7 cellular contexts compared by ENCODE assay signal in genomic region chr3:30607032-30607833, GRCh38. TPM values are rescaled to one million over a fixed set of nuclear protein-coding genes. Genes with fewer than 3 reads are reported as not detected.
DNase-seq lines count a peak whose midpoint lies in the region; ATAC-seq and TF ChIP-seq lines count a peak whose summit lies in the region.

No MANE protein-coding gene starts in this region.

- H3K4me1 ChIP-seq in Peyer's patch (peaks cover 0 to 29% (median 11%) of the 10 kb centered on the region in 4 donors), trophoblast cell (ENCODE audit: control insufficient read depth in 1 of 2, insufficient read depth in 2 of 2, low read length in 2 of 2) (peaks cover 2 to 12% of the 10 kb centered on the region in 2 experiments), vagina (peaks cover 19% of the 10 kb centered on the region)

- peak overlapping the region; percentile 62 for H2AFZ ChIP-seq in trophoblast cell (ENCODE audit: insufficient read depth, low read length, poor library complexity)

- H3K18ac ChIP-seq in trophoblast cell (ENCODE audit: low read length) = peak overlapping the region; percentile 84

- H3K79me1 ChIP-seq in trophoblast cell (ENCODE audit: low read length) = peaks cover 17% of the 10 kb centered on the region

- no peak overlapping the region for H2BK12ac ChIP-seq in trophoblast cell (ENCODE audit: low read length)

- TF ChIP-seq POLR2A in Peyer's patch (IDR thresholded peaks at IDR 0.05) (peak; percentile 51 to 52), vagina (IDR thresholded peaks at IDR 0.05) (peak in 1 of 2 donors; percentile 26)

- H3K27ac Mint-ChIP-seq in glutamatergic neuron (ENCODE audit: unreplicated experiment) = no peak overlapping the region

- H3K4ac ChIP-seq in trophoblast cell (ENCODE audit: low read depth, low read length) = peak overlapping the region; percentile 84

- peak overlapping the region; percentile 95 for H3K9ac ChIP-seq in trophoblast cell (ENCODE audit: low read length)

- H3K23ac ChIP-seq in trophoblast cell (ENCODE audit: low read length) = no peak overlapping the region

- intact Hi-C loops in vagina (cut with DNase I) = loop anchor here (10.0 kb wide), 1 partner anchor 82 kb away; no protein-coding TSS in a partner anchor

- H3K79me2 ChIP-seq in trophoblast cell (ENCODE audit: control insufficient read depth, insufficient read depth, low read length, poor library complexity) = peaks cover 18% of the 10 kb centered on the region

- TF ChIP-seq CTCF in Peyer's patch (IDR thresholded peaks at IDR 0.05) (no peak), glutamatergic neuron (IDR thresholded peaks at IDR 0.05; ENCODE audit: partially characterized antibody, unreplicated experiment) (no peak), vagina (IDR thresholded peaks at IDR 0.05) (no peak)

- H3K4me1 Mint-ChIP-seq in glutamatergic neuron (ENCODE audit: low read depth, unreplicated experiment) = peaks cover 6% of the 10 kb centered on the region

- peak overlapping the region; percentile 90 to 99 (median 96) for H3K4me3 ChIP-seq in Peyer's patch
- H3K4me3 ChIP-seq in trophoblast cell (ENCODE audit: low read depth, low read length) = peak overlapping the region; percentile 92
- H3K4me3 ChIP-seq in vagina = peak overlapping the region; percentile 75 to 92

- peak overlapping the region; percentile 90 for H4K91ac ChIP-seq in trophoblast cell (ENCODE audit: low read depth, low read length)

- peak overlapping the region; percentile 12 for H2AK5ac ChIP-seq in trophoblast cell (ENCODE audit: low read length)

- peak overlapping the region; percentile 72 for H3K4me2 ChIP-seq in trophoblast cell (ENCODE audit: low read length)

- H3K27ac ChIP-seq in Peyer's patch (peak overlapping the region; percentile 99 to 100 (median 100)), trophoblast cell (ENCODE audit: low read depth, low read length) (peak overlapping the region; percentile 89), vagina (peak overlapping the region; percentile 96)

- no CpG with 5 or more reads among the region's 45 CpGs for WGBS in trophoblast cell (ENCODE audit: extremely low coverage, insufficient coverage, insufficient read length)

- H3K9me3 ChIP-seq in Peyer's patch = no peaks in the 10 kb centered on the region
- H3K9me3 ChIP-seq in trophoblast cell (ENCODE audit: insufficient read depth, low read depth, low read length) = no peaks in the 10 kb centered on the region
- no peaks in the 10 kb centered on the region for H3K9me3 ChIP-seq in vagina

- H3K27me3 ChIP-seq in Peyer's patch (no peaks in the 10 kb centered on the region), trophoblast cell (ENCODE audit: insufficient read depth, low read length) (no peaks in the 10 kb centered on the region), vagina (no peaks in the 10 kb centered on the region)

- peak overlapping the region; percentile 12 for H4K12ac ChIP-seq in trophoblast cell (ENCODE audit: low read depth, low read length)

- peak overlapping the region; percentile 74 for H2BK5ac ChIP-seq in trophoblast cell (ENCODE audit: low read depth, low read length, poor library complexity)

- peak; percentile 21 for ATAC-seq in GM18870 (IDR thresholded peaks at IDR 0.05; ENCODE audit: unreplicated experiment)
- ATAC-seq in HG02973 (IDR thresholded peaks at IDR 0.05; ENCODE audit: unreplicated experiment) = peak; percentile 39

- peaks cover 3% of the 10 kb centered on the region for H3K9me3 Mint-ChIP-seq in glutamatergic neuron (ENCODE audit: unreplicated experiment)

- H3K36me3 ChIP-seq in Peyer's patch (no peaks in the 10 kb centered on the region), trophoblast cell (ENCODE audit: control insufficient read depth in 1 of 2, insufficient read depth in 2 of 2, low read length in 2 of 2) (no peaks in the 10 kb centered on the region), vagina (no peaks in the 10 kb centered on the region)

- peaks cover 8% of the 10 kb centered on the region for H3K27me3 Mint-ChIP-seq in glutamatergic neuron (ENCODE audit: unreplicated experiment)

- no peaks in the 10 kb centered on the region for H3K36me3 Mint-ChIP-seq in glutamatergic neuron (ENCODE audit: unreplicated experiment)

- peak overlapping the region; percentile 75 for H4K8ac ChIP-seq in trophoblast cell (ENCODE audit: low read depth, low read length)

- peak overlapping the region; percentile 69 for H2BK120ac ChIP-seq in trophoblast cell (ENCODE audit: insufficient read depth, low read length, poor library complexity)

- H3K14ac ChIP-seq in trophoblast cell (ENCODE audit: low read length) = peak overlapping the region; percentile 91

- H3K4me3 Mint-ChIP-seq in glutamatergic neuron (ENCODE audit: unreplicated experiment) = peak overlapping the region; percentile 93

- peak; percentile 81 to 94 (median 88) for DNase-seq in Peyer's patch
- DNase-seq in activated gamma-delta T cell (lab: John Stamatoyannopoulos, UW) = peak; percentile 38
- DNase-seq in glutamatergic neuron = peak; percentile 39
- DNase-seq in trophoblast cell = peak; percentile 33 to 54
- no peak for DNase-seq in vagina (ENCODE audit: extremely low spot score in 2 of 2)

RNA-seq across cellular contexts. Expression of gene TGFBR2, which starts 0.8 kb away (rescaled TPM):
- total RNA-seq in Peyer's patch (100 to 1,000 TPM in 2 of 4 donors, 10 to 100 TPM in 2; 51.8 to 127 (median 105) TPM), glutamatergic neuron (ENCODE audit: unreplicated experiment) (0.96 TPM), vagina (176 TPM)
- 95.2 and 107 TPM in 2 replicates for polyA plus RNA-seq in trophoblast cell (2013)

Comparison
In these comparisons a context has a peak if more than half of its experiments do, and no peak if none do; other contexts are left out.
1. DNase-seq: peak in Peyer's patch (3 of 3), activated gamma-delta T cell (single experiment), glutamatergic neuron (single experiment) and trophoblast cell (2 of 2); none in vagina (0 of 2).
2. RNA of gene TGFBR2, which starts 0.8 kb away (total RNA-seq): 176 TPM in vagina (single experiment) and 51.8 to 127 TPM in Peyer's patch; 0.96 TPM in glutamatergic neuron (single experiment); every median in the first group is over 10 times any median in the second.
3. Peak in every context shown above with its lines, with median percentiles within 50 percentile points of each other: H3K27ac ChIP-seq and H3K4me3 ChIP-seq.